Comparison of ENCODE assay signal across 9 cellular contexts in genomic region chr6:167000759-167001158, GRCh38. TPM values are rescaled to one million over a fixed set of nuclear protein-coding genes. Genes with fewer than 3 reads are reported as not detected.
A peak's percentile ranks its signal among the peaks of the same experiment; 100 is the strongest.
DNase-seq lines count a peak whose midpoint lies in the region; ATAC-seq, FAIRE-seq and TF ChIP-seq lines count a peak whose summit lies in the region.
"Had no signal": no experiment of that assay in that cellular context is flagged by ENCODE, and none has a peak within 500 bp of the region (broad histone marks: within the 10 kb centered on the region; RNA-seq: fewer than 3 reads in every experiment).

No MANE protein-coding gene starts in this region.

- DNase-seq in Karpas-422 (no peak), GM12878 (ENCODE audit: low read depth, low spot score) (no peak), neural crest cell (ENCODE audit: low read depth, low spot score) (no peak), NCI-H524 treated with DMSO at 0.1 percent for 48 hours (lab: John Stamatoyannopoulos, UW) (no peak), AG08395 (ENCODE audit: low spot score) (no peak), H54 (ENCODE audit: insufficient read length, low spot score) (no peak)
- DNase-seq: HCEC 1CT had no signal

- CTCF ChIA-PET in GM12878 (lab: Yijun Ruan, JAX): interaction anchor here (0.7 to 5.6 kb wide), 11 partner anchors 11 to 141 kb away, joined by 3 to 54 read pairs (median 7); partner anchors contain the start of gene CCR6

- RAD21 ChIA-PET in GM12878 (lab: Charles Lee; ENCODE audit: unreplicated experiment): interaction anchor here (1.2 to 6.9 kb wide), 10 partner anchors 40 to 141 kb away, joined by 4 to 84 read pairs (median 21); partner anchors contain the start of genes CCR6 and RNASET2

- TF ChIP-seq EP300 in GM12878 (IDR thresholded peaks at IDR 0.05; ENCODE audit: borderline replicate concordance in 1 of 2, control insufficient read depth in 1 of 2, low read depth in 2 of 2, low read length in 2 of 2): no peak

- H3K4me3 Mint-ChIP-seq in neural crest cell: peak overlapping the region; percentile 88

- peak overlapping the region; percentile 41 for H3K4me3 ChIP-seq in GM08714 (ENCODE audit: low read length)
- peak overlapping the region; percentile 97; the same call in 1 of the 2 replicates for H3K4me3 ChIP-seq in Karpas-422 (ENCODE audit: low read length)
- peak overlapping the region; percentile 84; the same call in 1 of the 2 replicates for H3K4me3 ChIP-seq in GM12878

- H4K20me1 ChIP-seq in Karpas-422 (ENCODE audit: insufficient read depth, low read depth, low read length) (peaks cover 8% of the 10 kb centered on the region; the same call in 1 of the 2 replicates), GM12878 (ENCODE audit: control insufficient read depth, insufficient read depth) (no peaks in the 10 kb centered on the region; the same call in 1 of the 2 replicates)

- no peak overlapping the region for H3K27ac Mint-ChIP-seq in neural crest cell (ENCODE audit: unreplicated experiment)

- H3K27me3 Mint-ChIP-seq in neural crest cell (ENCODE audit: low read depth): no peaks in the 10 kb centered on the region

- TF ChIP-seq RAD21 in GM12878 (IDR thresholded peaks at IDR 0.05; ENCODE audit: insufficient read depth, low read depth, low read length): no peak

- no peaks in the 10 kb centered on the region for H3K9me2 ChIP-seq in Karpas-422 (replicated peaks; ENCODE audit: insufficient read depth, low read length)

- H3K4me1 ChIP-seq in Karpas-422 (ENCODE audit: low read length) (peaks cover 37% of the 10 kb centered on the region), GM12878 (ENCODE audit: control insufficient read depth, insufficient read depth, low read length) (peaks cover 3% of the 10 kb centered on the region; the same call in 1 of the 2 replicates)

- H2AFZ ChIP-seq in Karpas-422 (ENCODE audit: low read length): no peak overlapping the region
- no peak overlapping the region for H2AFZ ChIP-seq in GM12878 (ENCODE audit: control insufficient read depth, low read depth, low read length)

- peaks cover 29% of the 10 kb centered on the region for H3K4me1 Mint-ChIP-seq in neural crest cell

- no peak overlapping the region for H3K27ac ChIP-seq in Karpas-422 (ENCODE audit: low read length)
- H3K27ac ChIP-seq in GM12878 (ENCODE audit: control insufficient read depth, insufficient read depth): 0 out of 2 replicates have a peak overlapping the region, but pooled peaks have one; percentile 10
- H3K27ac ChIP-seq: cardiac muscle cell had no signal

- H3K9ac ChIP-seq in Karpas-422 (ENCODE audit: low read length): peak overlapping the region; percentile 93
- 0 out of 2 replicates have a peak overlapping the region, but pooled peaks have one; percentile 26 for H3K9ac ChIP-seq in GM12878 (ENCODE audit: control insufficient read depth, insufficient read depth, low read length)

- BruUV-seq in GM12878 (replicated peaks; lab: Mats Ljungman, UMichigan): no TSS peak

- TF ChIP-seq POLR2A in GM12878 (IDR thresholded peaks at IDR 0.05; ENCODE audit: low read depth, low read length): no peak
- TF ChIP-seq POLR2A in H54 (IDR thresholded peaks at IDR 0.05; ENCODE audit: low read depth, low read length): no peak

- H3K27me3 ChIP-seq in Karpas-422 (ENCODE audit: low read length): no peaks in the 10 kb centered on the region
- no peaks in the 10 kb centered on the region for H3K27me3 ChIP-seq in GM12878 (replicated peaks in 1 of 2; ENCODE audit: control insufficient read depth in 2 of 2, insufficient read depth in 2 of 2, low read length in 1 of 2)
- H3K27me3 ChIP-seq: cardiac muscle cell had no signal

- whole genome bisulfite sequencing in GM12878 (ENCODE audit: insufficient coverage, insufficient replicate concordance, low lambda C conversion rate, missing lambda C conversion rate): 93% methylated on average over 2 of the region's 2 CpGs

- intact Hi-C loops in GM12878 (cut with micrococcal nuclease; ENCODE audit: unreplicated experiment): no loop called here

- no peak for ATAC-seq in GM12878

- H3K9me3 ChIP-seq in Karpas-422 (ENCODE audit: low read length): no peaks in the 10 kb centered on the region
- H3K9me3 ChIP-seq in GM12878 (replicated peaks; ENCODE audit: control insufficient read depth, insufficient read depth, low read length): no peaks in the 10 kb centered on the region

- H3K4me2 ChIP-seq in Karpas-422 (ENCODE audit: low read depth, low read length, poor library complexity, severe bottlenecking): peak overlapping the region; percentile 94
- H3K4me2 ChIP-seq in GM12878 (ENCODE audit: control insufficient read depth, insufficient read depth): peak overlapping the region; percentile 51

- SMC1A ChIA-PET in GM12878 (lab: Charles Lee; ENCODE audit: uncharacterized antibody, unreplicated experiment): interaction anchor here (1.0 to 7.2 kb wide), 21 partner anchors 10 to 151 kb away, joined by 3 to 97 read pairs (median 7); partner anchors contain the start of gene CCR6

- TF ChIP-seq CTCF in GM12878 (IDR thresholded peaks at IDR 0.05 in 2 of 3, conservative IDR thresholded peaks at IDR 0.05 in 1 of 3; ENCODE audit: control insufficient read depth in 2 of 3, extremely low read depth in 1 of 3, insufficient read depth in 1 of 3, low read depth in 3 of 3, low read length in 3 of 3) (no peak), neural crest cell (conservative IDR thresholded peaks at IDR 0.05) (no peak)

- H3K36me3 Mint-ChIP-seq in neural crest cell (ENCODE audit: low read depth): peaks cover 11% of the 10 kb centered on the region

- in situ Hi-C loops in GM12878 (cut with MboI): loop anchor here (25.0 kb wide), 1 partner anchor 137 kb away; no protein-coding TSS in a partner anchor

- H3K9me3 Mint-ChIP-seq in neural crest cell: no peaks in the 10 kb centered on the region

- H3K36me3 ChIP-seq in Karpas-422 (ENCODE audit: insufficient read depth, low read length) (peaks cover 45% of the 10 kb centered on the region), GM12878 (ENCODE audit: control insufficient read depth in 2 of 2, insufficient read depth in 2 of 2, low read length in 1 of 2) (peaks cover 7 to 10% of the 10 kb centered on the region in 2 experiments)
- H3K36me3 ChIP-seq: cardiac muscle cell had no signal

- POLR2A ChIA-PET in GM12878 (lab: Charles Lee): interaction anchor here (1.0 to 5.5 kb wide), 8 partner anchors 34 to 123 kb away, joined by 3 to 52 read pairs (median 7); partner anchors contain the start of gene RNASET2

- H3K79me2 ChIP-seq in Karpas-422 (ENCODE audit: low read length): peaks cover 90% of the 10 kb centered on the region
- peaks cover 61% of the 10 kb centered on the region for H3K79me2 ChIP-seq in GM12878 (ENCODE audit: control insufficient read depth, insufficient read depth, low read length)

- FAIRE-seq in GM12878 (lab: Jason Lieb, UNC): no peak
- no peak for FAIRE-seq in H54 (lab: Jason Lieb, UNC)

TF ChIP-seq in GM12878, 131 proteins besides CTCF, POLR2A, EP300 and RAD21:
- no peak for TF ChIP-seq CHD4 (IDR thresholded peaks at IDR 0.05)
- TF ChIP-seq TBL1XR1 (IDR thresholded peaks at IDR 0.05; ENCODE audit: low read depth, low read length): no peak
- no peak for TF ChIP-seq SMAD5 (IDR thresholded peaks at IDR 0.05; ENCODE audit: low read depth)
TF ChIP-seq in GM12878: peak in this region for 0.

RNA-seq across cellular contexts. Expression of gene CEP43, which starts 1.6 kb away (rescaled TPM):
- 18.5 and 19.5 TPM in 2 replicates for total RNA-seq in Karpas-422 (2014; rRNA removed; shearing (Covaris generic); ENCODE audit: low replicate concordance)
- total RNA-seq in GM12878 (2013; cell fraction: nucleolus; rRNA removed): 100 and 101 TPM in 2 replicates
- 16.3 and 23.1 TPM in 2 replicates for total RNA-seq in GM12878 (2014; rRNA removed)
- total RNA-seq in GM12878 (2014; rRNA removed; fragmentation: Illumina TruSeq; extraction: Trizol): 23.4 and 25.4 TPM in 2 replicates
- 16.5 and 19.5 TPM in 2 replicates for total RNA-seq in GM12878 (2021)
- polyA plus RNA-seq in GM12878 (2011; ENCODE audit: low read depth): 7.2 TPM
- 49.9 and 77.7 TPM in 2 replicates for polyA plus RNA-seq in GM12878 (2011; rRNA removed)
- polyA plus RNA-seq in GM12878 (2011; cell fraction: cytosol; rRNA removed): 14.3 and 14.7 TPM in 2 replicates
- 65.4 and 73.5 TPM in 2 replicates for polyA plus RNA-seq in GM12878 (2011; cell fraction: nucleus; rRNA removed)
- polyA plus RNA-seq in GM12878 (2012): 12.1 and 15.9 TPM in 2 replicates
- 27.3 and 33.7 TPM in 2 replicates for polyA plus RNA-seq in GM12878 (2014; fragmentation: Illumina TruSeq; extraction: Trizol)
- polyA plus RNA-seq in GM12878 (2014; fragmentation: Nextera tagmentation; extraction: Ambion mirVana): 10 to 100 TPM in 1 of 2 experiments, 1 to 10 TPM in 1; 7.7 to 11.4 TPM
- polyA plus RNA-seq in GM12878 (2014; rRNA removed): 23.8 and 23.9 TPM in 2 replicates
- 10 to 100 TPM; 41.8 to 44.2 TPM for polyA plus RNA-seq in GM12878 (2016; fragmentation: Nextera tagmentation; extraction: Ambion mirVana)
- 22.0 and 27.0 TPM in 2 replicates for polyA minus RNA-seq in GM12878 (2011; rRNA and poly(A)+ RNA removed)
- polyA minus RNA-seq in GM12878 (2011; cell fraction: cytosol; rRNA and poly(A)+ RNA removed): 10.0 and 11.5 TPM in 2 replicates
- polyA minus RNA-seq in GM12878 (2011; cell fraction: nucleus; rRNA and poly(A)+ RNA removed): 25.6 and 30.8 TPM in 2 replicates
- 36.5 and 42.2 TPM in 2 replicates for total RNA-seq in neural crest cell

RNA-seq across cellular contexts. Expression of gene RNASET2, which starts 44.4 kb away (rescaled TPM):
- 147 and 246 TPM in 2 replicates for total RNA-seq in Karpas-422 (2014; rRNA removed; shearing (Covaris generic); ENCODE audit: low replicate concordance)
- 778 and 864 TPM in 2 replicates for total RNA-seq in GM12878 (2013; cell fraction: nucleolus; rRNA removed)
- 76.4 and 78.7 TPM in 2 replicates for total RNA-seq in GM12878 (2014; rRNA removed)
- total RNA-seq in GM12878 (2014; rRNA removed; fragmentation: Illumina TruSeq; extraction: Trizol): 40.3 and 41.7 TPM in 2 replicates
- total RNA-seq in GM12878 (2021): 62.1 and 62.9 TPM in 2 replicates
- polyA plus RNA-seq in GM12878 (2011; ENCODE audit: low read depth): 161 TPM
- 219 and 225 TPM in 2 replicates for polyA plus RNA-seq in GM12878 (2011; rRNA removed)
- 185 and 191 TPM in 2 replicates for polyA plus RNA-seq in GM12878 (2011; cell fraction: cytosol; rRNA removed)
- polyA plus RNA-seq in GM12878 (2011; cell fraction: nucleus; rRNA removed): 230 and 250 TPM in 2 replicates
- 229 and 240 TPM in 2 replicates for polyA plus RNA-seq in GM12878 (2012)
- 42.6 and 48.4 TPM in 2 replicates for polyA plus RNA-seq in GM12878 (2014; fragmentation: Illumina TruSeq; extraction: Trizol)
- polyA plus RNA-seq in GM12878 (2014; fragmentation: Nextera tagmentation; extraction: Ambion mirVana): 10 to 100 TPM in 1 of 2 experiments, 1 to 10 TPM in 1; 5.5 to 17.8 TPM
- 72.0 and 83.6 TPM in 2 replicates for polyA plus RNA-seq in GM12878 (2014; rRNA removed)
- 10 to 100 TPM; 42.7 to 51.9 TPM for polyA plus RNA-seq in GM12878 (2016; fragmentation: Nextera tagmentation; extraction: Ambion mirVana)
- 130 and 135 TPM in 2 replicates for polyA minus RNA-seq in GM12878 (2011; rRNA and poly(A)+ RNA removed)
- polyA minus RNA-seq in GM12878 (2011; cell fraction: cytosol; rRNA and poly(A)+ RNA removed): 49.0 and 51.5 TPM in 2 replicates
- 54.8 and 76.5 TPM in 2 replicates for polyA minus RNA-seq in GM12878 (2011; cell fraction: nucleus; rRNA and poly(A)+ RNA removed)
- total RNA-seq in neural crest cell: 15.3 and 17.7 TPM in 2 replicates

Comparison
In these comparisons a context has a peak if more than half of its experiments do, and no peak if none do; other contexts are left out.
1. H3K4me3 ChIP-seq: peak in every context shown above with its lines; median percentile 97 in Karpas-422; 84 in GM12878; 41 in GM08714.